In the genomic region with DNA sequence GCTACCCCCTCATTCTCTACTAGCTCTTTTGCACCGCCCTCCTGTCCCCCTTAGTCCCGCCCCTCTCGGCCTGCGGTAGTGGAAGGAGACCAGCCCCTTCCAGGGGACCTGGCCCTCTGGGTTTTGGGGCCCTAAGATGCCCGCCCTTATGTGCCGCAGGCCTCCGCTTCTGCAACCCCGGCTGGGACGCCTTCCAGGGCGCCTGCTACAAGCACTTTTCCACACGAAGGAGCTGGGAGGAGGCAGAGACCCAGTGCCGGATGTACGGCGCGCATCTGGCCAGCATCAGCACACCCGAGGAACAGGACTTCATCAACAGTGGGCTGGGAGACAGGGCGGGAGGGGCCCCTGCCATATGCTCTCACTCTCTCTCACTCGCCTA, we compare ENCODE assay signal across 8 cellular contexts. TPM values are rescaled to one million over a fixed set of nuclear protein-coding genes. Genes with fewer than 3 reads are reported as not detected.
DNase-seq lines count a peak whose midpoint lies in the region; ATAC-seq lines count a peak whose summit lies in the region.

No MANE protein-coding gene starts in this region.

- peak overlapping the region; percentile 14 for H3K4me3 ChIP-seq in iPS-11a (ENCODE audit: low read depth, low read length)

- peaks cover 36% of the 10 kb centered on the region for H3K4me1 Mint-ChIP-seq in activated T-helper 1 cell treated with anti-CD3 and anti-CD28 coated beads, Interleukin-12 subunit alpha, Interleukin-12 subunit beta, Interleukin-2, Interleukin-4 antibody, amounts not matched to agents 30 ng/mL and 10 ng/mL and 1 ng/mL, durations not matched to agents 14 hours and 24 hours and 36 hours (ENCODE audit: low read depth)
- H3K4me1 Mint-ChIP-seq in stimulated activated naive B cell treated with anti-CD40 and anti-IgM and Interleukin-4, amounts not matched to agents 10 μg/mL and 1 μg/mL and 100 μg/mL, for 72 hours: peaks cover 54 to 55% of the 10 kb centered on the region in 2 donors

- H3K4me3 Mint-ChIP-seq in activated T-helper 1 cell treated with anti-CD3 and anti-CD28 coated beads, Interleukin-12 subunit alpha, Interleukin-12 subunit beta, Interleukin-2, Interleukin-4 antibody, amounts not matched to agents 30 ng/mL and 10 ng/mL and 1 ng/mL, durations not matched to agents 14 hours and 24 hours and 36 hours: peak overlapping the region; percentile 70
- peak overlapping the region; percentile 82 to 83 for H3K4me3 Mint-ChIP-seq in stimulated activated naive B cell treated with anti-CD40 and anti-IgM and Interleukin-4, amounts not matched to agents 10 μg/mL and 1 μg/mL and 100 μg/mL, for 72 hours

- H3K9me3 Mint-ChIP-seq in activated T-helper 1 cell treated with anti-CD3 and anti-CD28 coated beads, Interleukin-12 subunit alpha, Interleukin-12 subunit beta, Interleukin-2, Interleukin-4 antibody, amounts not matched to agents 30 ng/mL and 10 ng/mL and 1 ng/mL, durations not matched to agents 14 hours and 24 hours and 36 hours: no peaks in the 10 kb centered on the region
- no peaks in the 10 kb centered on the region for H3K9me3 Mint-ChIP-seq in stimulated activated naive B cell treated with anti-CD40 and anti-IgM and Interleukin-4, amounts not matched to agents 10 μg/mL and 1 μg/mL and 100 μg/mL, for 72 hours

- intact Hi-C loops in activated T-helper 1 cell treated with anti-CD3 and anti-CD28 coated beads, Interleukin-12 subunit alpha, Interleukin-12 subunit beta, Interleukin-2, Interleukin-4 antibody, amounts not matched to agents 30 ng/mL and 10 ng/mL and 1 ng/mL, durations not matched to agents 14 hours and 24 hours and 36 hours (cut with micrococcal nuclease): loop anchor here (1.0 kb wide), 1 partner anchor 30 kb away; no protein-coding TSS in a partner anchor

- no peaks in the 10 kb centered on the region for H3K36me3 Mint-ChIP-seq in activated T-helper 1 cell treated with anti-CD3 and anti-CD28 coated beads, Interleukin-12 subunit alpha, Interleukin-12 subunit beta, Interleukin-2, Interleukin-4 antibody, amounts not matched to agents 30 ng/mL and 10 ng/mL and 1 ng/mL, durations not matched to agents 14 hours and 24 hours and 36 hours (ENCODE audit: low read depth)
- peaks cover 0 to 2% of the 10 kb centered on the region in 2 donors for H3K36me3 Mint-ChIP-seq in stimulated activated naive B cell treated with anti-CD40 and anti-IgM and Interleukin-4, amounts not matched to agents 10 μg/mL and 1 μg/mL and 100 μg/mL, for 72 hours

- H3K27me3 Mint-ChIP-seq in activated T-helper 1 cell treated with anti-CD3 and anti-CD28 coated beads, Interleukin-12 subunit alpha, Interleukin-12 subunit beta, Interleukin-2, Interleukin-4 antibody, amounts not matched to agents 30 ng/mL and 10 ng/mL and 1 ng/mL, durations not matched to agents 14 hours and 24 hours and 36 hours (ENCODE audit: insufficient read depth): peaks cover 48% of the 10 kb centered on the region
- H3K27me3 Mint-ChIP-seq in stimulated activated naive B cell treated with anti-CD40 and anti-IgM and Interleukin-4, amounts not matched to agents 10 μg/mL and 1 μg/mL and 100 μg/mL, for 72 hours: peaks cover 69 to 70% of the 10 kb centered on the region in 2 donors

- DNase-seq in NCI-H82 (lab: John Stamatoyannopoulos, UW): peak; percentile 69
- no peak for DNase-seq in NCI-H82 treated with DMSO at 0.1 percent for 48 hours (lab: John Stamatoyannopoulos, UW; ENCODE audit: unreplicated experiment)
- DNase-seq in activated T-helper 1 cell treated with anti-CD3 and anti-CD28 coated beads, Interleukin-12 subunit alpha, Interleukin-12 subunit beta, Interleukin-2, Interleukin-4 antibody, amounts not matched to agents 30 ng/mL and 10 ng/mL and 1 ng/mL, durations not matched to agents 14 hours and 24 hours and 36 hours (ENCODE audit: low spot score): no peak
- DNase-seq in stimulated activated naive B cell treated with anti-CD40 and anti-IgM and Interleukin-4, amounts not matched to agents 10 μg/mL and 1 μg/mL and 100 μg/mL, for 72 hours: no peak
- no peak for DNase-seq in RPMI8226
- DNase-seq in medulla oblongata (ENCODE audit: extremely low spot score): no peak
- no peak for DNase-seq in H4 (ENCODE audit: low spot score)

- no peak overlapping the region for H3K27ac Mint-ChIP-seq in activated T-helper 1 cell treated with anti-CD3 and anti-CD28 coated beads, Interleukin-12 subunit alpha, Interleukin-12 subunit beta, Interleukin-2, Interleukin-4 antibody, amounts not matched to agents 30 ng/mL and 10 ng/mL and 1 ng/mL, durations not matched to agents 14 hours and 24 hours and 36 hours
- H3K27ac Mint-ChIP-seq in stimulated activated naive B cell treated with anti-CD40 and anti-IgM and Interleukin-4, amounts not matched to agents 10 μg/mL and 1 μg/mL and 100 μg/mL, for 72 hours: no peak overlapping the region

- no peak for ATAC-seq in stimulated activated naive B cell treated with anti-CD40 and anti-IgM and Interleukin-4, amounts not matched to agents 10 μg/mL and 1 μg/mL and 100 μg/mL, for 72 hours (replicated peaks)

RNA-seq across cellular contexts. Expression of a gene that starts 14.9 kb away (rescaled TPM):
- not detected in 2 replicates for total RNA-seq in activated T-helper 1 cell treated with anti-CD3 and anti-CD28 coated beads, Interleukin-12 subunit alpha, Interleukin-12 subunit beta, Interleukin-2, Interleukin-4 antibody, amounts not matched to agents 30 ng/mL and 10 ng/mL and 1 ng/mL, durations not matched to agents 14 hours and 24 hours and 36 hours
- total RNA-seq in H4 (2014; rRNA removed; shearing (Covaris generic)): 0.06 TPM in 1 of 2 replicates, not detected in the other

RNA-seq across cellular contexts. Expression of a gene that starts 20.4 kb away (rescaled TPM):
- not detected in 2 replicates for total RNA-seq in activated T-helper 1 cell treated with anti-CD3 and anti-CD28 coated beads, Interleukin-12 subunit alpha, Interleukin-12 subunit beta, Interleukin-2, Interleukin-4 antibody, amounts not matched to agents 30 ng/mL and 10 ng/mL and 1 ng/mL, durations not matched to agents 14 hours and 24 hours and 36 hours
- total RNA-seq in H4 (2014; rRNA removed; shearing (Covaris generic)): 0.41 and 0.48 TPM in 2 replicates

RNA-seq across cellular contexts. Expression of a gene that starts 37.6 kb away (rescaled TPM):
- total RNA-seq in activated T-helper 1 cell treated with anti-CD3 and anti-CD28 coated beads, Interleukin-12 subunit alpha, Interleukin-12 subunit beta, Interleukin-2, Interleukin-4 antibody, amounts not matched to agents 30 ng/mL and 10 ng/mL and 1 ng/mL, durations not matched to agents 14 hours and 24 hours and 36 hours: not detected in 2 replicates
- not detected in 2 replicates for total RNA-seq in H4 (2014; rRNA removed; shearing (Covaris generic))

RNA-seq across cellular contexts. Expression of a gene that starts 48.6 kb away (rescaled TPM):
- total RNA-seq in activated T-helper 1 cell treated with anti-CD3 and anti-CD28 coated beads, Interleukin-12 subunit alpha, Interleukin-12 subunit beta, Interleukin-2, Interleukin-4 antibody, amounts not matched to agents 30 ng/mL and 10 ng/mL and 1 ng/mL, durations not matched to agents 14 hours and 24 hours and 36 hours: 1.4 and 1.6 TPM in 2 replicates
- 0.95 and 3.8 TPM in 2 replicates for total RNA-seq in H4 (2014; rRNA removed; shearing (Covaris generic))

RNA-seq across cellular contexts. Expression of a gene that starts 55.5 kb away (rescaled TPM):
- total RNA-seq in activated T-helper 1 cell treated with anti-CD3 and anti-CD28 coated beads, Interleukin-12 subunit alpha, Interleukin-12 subunit beta, Interleukin-2, Interleukin-4 antibody, amounts not matched to agents 30 ng/mL and 10 ng/mL and 1 ng/mL, durations not matched to agents 14 hours and 24 hours and 36 hours: 102 and 104 TPM in 2 replicates
- total RNA-seq in H4 (2014; rRNA removed; shearing (Covaris generic)): 31.8 and 49.3 TPM in 2 replicates
